Comparison of ENCODE assay signal across 1 cellular context in genomic region chr14:32200368-32201195, GRCh38.
A peak's percentile ranks its signal among the peaks of the same experiment; 100 is the strongest.
TF ChIP-seq lines count a peak whose summit lies in the region.

No MANE protein-coding gene starts in this region.

TF ChIP-seq in GM12878, 131 proteins besides CTCF, POLR2A, EP300 and RAD21 (continued from another document):
- TF ChIP-seq PBX3 (IDR thresholded peaks at IDR 0.05; ENCODE audit: insufficient replicate concordance, low read depth, low read length): no peak
- TF ChIP-seq CUX1 (IDR thresholded peaks at IDR 0.05; ENCODE audit: insufficient replicate concordance, low read depth, low read length): peak; percentile 55
TF ChIP-seq in GM12878: peak in this region for 30.
